8 cellular contexts compared by ENCODE assay signal in genomic region chr18:75207298-75208054, GRCh38. TPM values are rescaled to one million over a fixed set of nuclear protein-coding genes. Genes with fewer than 3 reads are reported as not detected.
A peak's percentile ranks its signal among the peaks of the same experiment; 100 is the strongest.
DNase-seq lines count a peak whose midpoint lies in the region; ATAC-seq, FAIRE-seq and TF ChIP-seq lines count a peak whose summit lies in the region.

No MANE protein-coding gene starts in this region.

- peaks cover 0 to 61% (median 45%) of the 10 kb centered on the region in 4 donors for H3K4me1 ChIP-seq in sigmoid colon

- peak; percentile 72 for DNase-seq in EL
- no peak for DNase-seq in WTC11 (ENCODE audit: low spot score)
- peak; percentile 66 for DNase-seq in fibroblast of villous mesenchyme (ENCODE audit: low read depth)
- DNase-seq in sigmoid colon, result no peak
- no peak for DNase-seq in HTR-8/SVneo (ENCODE audit: insufficient read length, low spot score)
- no peak for DNase-seq in activated gamma-delta T cell (lab: John Stamatoyannopoulos, UW)
- DNase-seq in stimulated activated CD4-positive, alpha-beta T cell treated with anti-CD3 and anti-CD28 coated beads, Interleukin-4, amount 100 ng/mL, for 24 hours, result no peak

- no peaks in the 10 kb centered on the region for H3K27me3 ChIP-seq in sigmoid colon

- no peak for FAIRE-seq in HTR-8/SVneo (lab: Jason Lieb, UNC)

- no peaks in the 10 kb centered on the region for H3K36me3 ChIP-seq in sigmoid colon

- H3K27ac Mint-ChIP-seq in WTC11, result no peak overlapping the region

- POLR2A ChIA-PET in WTC11 (lab: Charles Lee), result no interaction called here

- H3K4me3 Mint-ChIP-seq in WTC11, result peak overlapping the region; percentile 83

- CTCF ChIA-PET in WTC11 (lab: Charles Lee), result no interaction called here

- intact Hi-C loops in sigmoid colon (cut with DNase I), result loop anchor here (2.0 to 10.0 kb wide), 6 partner anchors 39 to 610 kb away; partner anchors contain the start of gene ZNF407

- 3 to 21% methylated on average over 18 of the region's 18 CpGs for WGBS in sigmoid colon, 2 donors

- peaks cover 56% of the 10 kb centered on the region for H3K4me1 Mint-ChIP-seq in WTC11

- no peak for TF ChIP-seq CTCF in WTC11 (IDR thresholded peaks at IDR 0.05)
- no peak for TF ChIP-seq CTCF in fibroblast of villous mesenchyme (IDR thresholded peaks at IDR 0.05; ENCODE audit: insufficient read depth, low read depth, low read length)
- no peak for TF ChIP-seq CTCF in sigmoid colon (IDR thresholded peaks at IDR 0.05)

- H3K36me3 Mint-ChIP-seq in WTC11, result no peaks in the 10 kb centered on the region

- H3K9me3 Mint-ChIP-seq in WTC11, result no peaks in the 10 kb centered on the region

- peak overlapping the region; percentile 92 for H3K4me3 ChIP-seq in fibroblast of villous mesenchyme (ENCODE audit: low read depth, low read length)
- H3K4me3 ChIP-seq in sigmoid colon, result peak overlapping the region; percentile 72 to 100 (median 86)

- no peaks in the 10 kb centered on the region for H3K9me3 ChIP-seq in sigmoid colon

- ATAC-seq in HG02610 (IDR thresholded peaks at IDR 0.05; ENCODE audit: unreplicated experiment) (peak; percentile 31), WTC11 (no peak)

- H3K27me3 Mint-ChIP-seq in WTC11 (ENCODE audit: low read depth), result peaks cover 81% of the 10 kb centered on the region

- peak overlapping the region; percentile 98 to 99 (median 98) for H3K27ac ChIP-seq in sigmoid colon

- TF ChIP-seq EP300 in sigmoid colon (IDR thresholded peaks at IDR 0.05), result peak in 1 of 4 donors; percentile 10

- TF ChIP-seq POLR2A in sigmoid colon (IDR thresholded peaks at IDR 0.05), result no peak

TF ChIP-seq in WTC11, 78 proteins besides CTCF, POLR2A, EP300 and RAD21:
- no peak for TF ChIP-seq NFE2L1 (CRISPR knock-in tag; IDR thresholded peaks at IDR 0.05)
- no peak for TF ChIP-seq ELF4 (CRISPR knock-in tag; IDR thresholded peaks at IDR 0.05; ENCODE audit: low read depth)

RNA-seq across cellular contexts. Expression of gene PTGR3, which starts 1.5 kb away (rescaled TPM):
- 11.8 to 13.8 TPM (median 12.8 TPM) in 3 replicates for total RNA-seq in WTC11 (2021)
- total RNA-seq in fibroblast of villous mesenchyme, result 11.6 and 12.1 TPM in 2 replicates
- total RNA-seq in sigmoid colon, result 10 to 100 TPM; 24.3 to 33.8 (median 25.4) TPM
- 10 to 100 TPM; 22.7 to 31.8 (median 29.4) TPM for polyA plus RNA-seq in sigmoid colon

RNA-seq across cellular contexts. Expression of gene TSHZ1, which starts 3.1 kb away (rescaled TPM):
- total RNA-seq in WTC11 (2021) (1.7 to 2.9 TPM (median 2.2 TPM) in 3 replicates), fibroblast of villous mesenchyme (11.9 and 13.4 TPM in 2 replicates), sigmoid colon (10 to 100 TPM; 23.0 to 29.4 (median 27.9) TPM)
- 1 to 10 TPM; 7.8 to 9.8 (median 8.8) TPM for polyA plus RNA-seq in sigmoid colon

Comparison
In these comparisons a context has a peak if more than half of its experiments do, and no peak if none do; other contexts are left out.
1. DNase-seq: peak in EL (single experiment) and fibroblast of villous mesenchyme (single experiment); none in WTC11 (single experiment), sigmoid colon (single experiment), HTR-8/SVneo (single experiment), activated gamma-delta T cell (single experiment) and stimulated activated CD4-positive, alpha-beta T cell treated with anti-CD3 and anti-CD28 coated beads, Interleukin-4, amount 100 ng/mL, for 24 hours (single experiment).